ENCODE assay signal across 21 cellular contexts in the genomic region with DNA sequence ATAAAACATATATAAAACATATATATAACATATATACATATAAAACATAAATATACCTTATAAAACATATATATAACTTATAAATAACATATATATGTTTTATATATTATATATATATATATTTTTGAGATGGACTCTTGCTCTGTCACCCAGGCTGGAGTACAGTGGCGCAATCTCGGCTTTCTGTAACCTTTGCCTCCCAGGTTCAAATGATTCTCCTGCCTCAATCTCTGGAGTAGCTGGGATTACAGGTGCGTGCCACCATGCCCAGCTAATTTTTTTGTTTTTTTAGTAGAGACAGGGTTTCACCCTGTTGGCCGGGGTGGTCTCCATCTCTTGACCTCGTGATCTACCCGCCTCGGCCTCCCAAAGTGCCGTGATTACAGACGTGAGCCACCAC. TPM values are rescaled to one million over a fixed set of nuclear protein-coding genes. Genes with fewer than 3 reads are reported as not detected.
"Had no signal": no experiment of that assay in that cellular context is flagged by ENCODE, and none has a peak within 500 bp of the region (broad histone marks: within the 10 kb centered on the region; RNA-seq: fewer than 3 reads in every experiment).

No MANE protein-coding gene starts in this region.

RNA-seq across cellular contexts. Expression of gene AGXT2, which starts 54.0 kb away (rescaled TPM):
- total RNA-seq: activated naive CD4-positive, alpha-beta T cell treated with anti-CD3 and anti-CD28 coated beads for 36 hours; activated naive CD4-positive, alpha-beta T cell treated with anti-CD3 and anti-CD28 coated beads, Interleukin-2, amount 50 U/mL, for 72 hours; activated naive CD8-positive, alpha-beta T cell treated with anti-CD3 and anti-CD28 coated beads for 36 hours; activated naive CD8-positive, alpha-beta T cell treated with anti-CD3 and anti-CD28 coated beads, Interleukin-2, amount 10 ng/mL, durations not matched to agents 7 days and 5 days; activated T-cell treated with anti-CD3 and anti-CD28 coated beads, Interleukin-2, amount 50 U/mL, for 4 hours; activated T-cell treated with anti-CD3 and anti-CD28 coated beads, Interleukin-2, amount 50 U/mL, for 72 hours; activated T-helper 1 cell treated with anti-CD3 and anti-CD28 coated beads, Interleukin-12 subunit alpha, Interleukin-12 subunit beta, Interleukin-2, Interleukin-4 antibody, amounts not matched to agents 30 ng/mL and 10 ng/mL and 1 ng/mL, durations not matched to agents 14 hours and 24 hours and 36 hours; activated T-helper 17 cell treated with anti-CD3 and anti-CD28 coated beads, Interleukin-2, amount 50 U/mL, for 72 hours; activated T-helper 2 cell treated with anti-CD3 and anti-CD28 coated beads, Interferon-gamma antibody, Interleukin-2, Interleukin-4, amounts not matched to agents 10 μg/mL and 5 μg/mL and 100 μg/mL, durations not matched to agents 14 hours and 24 hours and 36 hours; adrenal gland; aorta; ascending aorta; astrocyte; body of pancreas; breast epithelium; bronchial epithelial cell; cardiac muscle cell; cardiac septum; cerebellum; chondrocyte had no signal
- polyA plus RNA-seq: adipose tissue, aorta, cardiac muscle cell had no signal
